8 cellular contexts compared by ENCODE assay signal in the genomic region with DNA sequence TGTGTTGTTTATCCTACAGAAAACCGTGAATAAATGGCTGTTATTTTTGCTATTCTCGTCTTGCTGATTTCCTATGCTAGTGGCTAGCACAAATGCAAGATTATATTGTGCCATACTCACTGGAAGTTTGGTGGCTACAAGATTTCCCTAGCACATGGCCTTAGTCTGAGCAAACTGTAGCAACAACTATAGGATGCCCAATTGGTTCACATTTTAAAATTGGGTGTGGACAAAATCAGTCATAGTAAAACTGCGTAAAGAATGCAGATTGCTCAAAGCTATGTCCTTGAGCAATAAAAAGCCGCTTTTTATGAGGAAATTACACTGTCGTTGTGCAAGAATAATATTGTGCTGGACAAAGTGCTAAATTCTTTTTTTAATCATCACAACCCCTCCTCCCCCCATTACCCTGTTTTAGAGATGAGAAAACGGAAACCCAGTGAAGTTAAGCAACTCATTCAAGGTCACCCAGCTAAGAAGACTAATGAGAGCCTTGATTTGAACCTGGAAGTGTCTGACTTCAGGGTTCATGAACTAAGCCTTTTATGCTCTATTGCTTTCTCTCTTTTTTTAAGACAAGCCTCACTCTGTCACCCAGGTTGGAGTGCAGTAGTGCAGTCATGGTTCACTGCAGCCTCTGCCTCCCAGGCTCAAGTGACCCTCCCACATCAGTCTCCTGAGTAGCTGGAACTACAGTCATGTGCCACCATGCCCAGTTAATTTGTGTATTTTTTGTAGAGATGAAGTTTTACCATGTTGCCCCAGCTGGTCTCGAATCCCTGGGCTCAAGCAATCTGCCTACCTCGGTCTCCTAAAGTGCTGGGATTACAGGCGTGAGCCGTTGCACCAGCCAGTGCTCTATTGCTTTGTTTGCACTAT.
DNase-seq lines count a peak whose midpoint lies in the region; ATAC-seq and TF ChIP-seq lines count a peak whose summit lies in the region.

No MANE protein-coding gene starts in this region.

- H3K27ac ChIP-seq in WERI-Rb-1: no peak overlapping the region

- no peaks in the 10 kb centered on the region for H3K27me3 Mint-ChIP-seq in activated CD4-positive, alpha-beta T cell treated with anti-CD3 and anti-CD28 coated beads, Interleukin-2, amount 10 ng/mL, durations not matched to agents 7 days and 5 days

- ATAC-seq in HG03354 (IDR thresholded peaks at IDR 0.05; ENCODE audit: poor library complexity, severe bottlenecking, unreplicated experiment): peak; percentile 83
- ATAC-seq in GM21825 (IDR thresholded peaks at IDR 0.05; ENCODE audit: unreplicated experiment): no peak

- POLR2A ChIA-PET in activated CD4-positive, alpha-beta T cell treated with anti-CD3 and anti-CD28 coated beads, Interleukin-2, amount 10 ng/mL, durations not matched to agents 7 days and 5 days (lab: Charles Lee): no interaction called here

- no peak overlapping the region for H3K27ac Mint-ChIP-seq in activated CD4-positive, alpha-beta T cell treated with anti-CD3 and anti-CD28 coated beads, Interleukin-2, amount 10 ng/mL, durations not matched to agents 7 days and 5 days

- H3K4me3 ChIP-seq in WERI-Rb-1 (ENCODE audit: low read depth, low read length): no peak overlapping the region

- H3K4me1 Mint-ChIP-seq in activated CD4-positive, alpha-beta T cell treated with anti-CD3 and anti-CD28 coated beads, Interleukin-2, amount 10 ng/mL, durations not matched to agents 7 days and 5 days: no peaks in the 10 kb centered on the region

- in situ Hi-C loops in GM13976 (cut with MboI; ENCODE audit: low sequenced_read_pairs, unreplicated experiment): no loop called here

- no peaks in the 10 kb centered on the region for H3K27me3 ChIP-seq in WERI-Rb-1 (ENCODE audit: insufficient read depth, low read depth, severe bottlenecking)

- H3K36me3 Mint-ChIP-seq in activated CD4-positive, alpha-beta T cell treated with anti-CD3 and anti-CD28 coated beads, Interleukin-2, amount 10 ng/mL, durations not matched to agents 7 days and 5 days (ENCODE audit: low read depth): no peaks in the 10 kb centered on the region

- CTCF ChIA-PET in activated CD4-positive, alpha-beta T cell treated with anti-CD3 and anti-CD28 coated beads, Interleukin-2, amount 10 ng/mL, durations not matched to agents 7 days and 5 days (lab: Charles Lee): no interaction called here

- TF ChIP-seq CTCF in WERI-Rb-1 (IDR thresholded peaks at IDR 0.05; ENCODE audit: low read depth, low read length) (no peak), GM13976 (IDR thresholded peaks at IDR 0.05; ENCODE audit: borderline replicate concordance, control extremely low read depth, extremely low read depth, insufficient read depth, missing control alignments) (no peak)

- peak; percentile 38 for DNase-seq in NCI-H2171 treated with DMSO at 0.1 percent for 48 hours (lab: John Stamatoyannopoulos, UW)
- DNase-seq in NCI-H2171 (lab: John Stamatoyannopoulos, UW): no peak
- DNase-seq in WERI-Rb-1: peak; percentile 26
- DNase-seq in kidney tubule cell (ENCODE audit: low spot score): peak; percentile 96
- DNase-seq in activated CD4-positive, alpha-beta T cell treated with anti-CD3 and anti-CD28 coated beads, Interleukin-2, amount 10 ng/mL, durations not matched to agents 7 days and 5 days: no peak
- no peak for DNase-seq in GM13976 (ENCODE audit: low spot score)

- no peaks in the 10 kb centered on the region for H3K9me3 ChIP-seq in WERI-Rb-1 (ENCODE audit: severe bottlenecking)

- H3K4me3 Mint-ChIP-seq in activated CD4-positive, alpha-beta T cell treated with anti-CD3 and anti-CD28 coated beads, Interleukin-2, amount 10 ng/mL, durations not matched to agents 7 days and 5 days: no peak overlapping the region

- H3K36me3 ChIP-seq in WERI-Rb-1: no peaks in the 10 kb centered on the region

- no peaks in the 10 kb centered on the region for H3K9me3 Mint-ChIP-seq in activated CD4-positive, alpha-beta T cell treated with anti-CD3 and anti-CD28 coated beads, Interleukin-2, amount 10 ng/mL, durations not matched to agents 7 days and 5 days

Comparison
In these comparisons a context has a peak if more than half of its experiments do, and no peak if none do; other contexts are left out.
1. DNase-seq: peak in NCI-H2171 treated with DMSO at 0.1 percent for 48 hours (single experiment), WERI-Rb-1 (single experiment) and kidney tubule cell (single experiment); none in NCI-H2171 (single experiment), activated CD4-positive, alpha-beta T cell treated with anti-CD3 and anti-CD28 coated beads, Interleukin-2, amount 10 ng/mL, durations not matched to agents 7 days and 5 days (single experiment) and GM13976 (single experiment).